Comparison of ENCODE assay signal across 22 cellular contexts in the genomic region with DNA sequence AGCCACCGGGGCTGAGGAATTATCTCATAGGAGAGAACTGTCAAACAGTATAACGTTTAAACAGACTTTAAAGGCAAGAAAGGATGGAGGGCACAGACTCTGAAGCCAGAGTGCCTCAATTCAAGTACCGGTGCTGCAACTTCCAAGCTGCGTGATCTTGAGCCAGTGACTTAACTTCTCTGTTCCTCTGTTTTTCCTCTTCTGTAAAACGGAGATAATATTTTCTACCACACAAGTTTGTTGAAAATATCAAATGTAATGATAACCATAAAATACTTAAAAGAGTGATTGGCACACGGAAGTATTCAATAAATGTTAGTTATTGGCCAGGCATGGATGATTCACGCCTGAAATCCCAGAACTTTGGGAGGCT. TPM values are rescaled to one million over a fixed set of nuclear protein-coding genes. Genes with fewer than 3 reads are reported as not detected.
A peak's percentile ranks its signal among the peaks of the same experiment; 100 is the strongest.
DNase-seq lines count a peak whose midpoint lies in the region; ATAC-seq and TF ChIP-seq lines count a peak whose summit lies in the region.
"Had no signal": no experiment of that assay in that cellular context is flagged by ENCODE, and none has a peak within 500 bp of the region (broad histone marks: within the 10 kb centered on the region; RNA-seq: fewer than 3 reads in every experiment).

No MANE protein-coding gene starts in this region.

- H3K36me3 ChIP-seq in GM23338 (ENCODE audit: insufficient read depth) = no peaks in the 10 kb centered on the region
- H3K36me3 ChIP-seq: esophagus squamous epithelium, upper lobe of left lung had no signal

- H3K27me3 ChIP-seq in GM23338 (ENCODE audit: insufficient read depth) = no peaks in the 10 kb centered on the region
- no peaks in the 10 kb centered on the region for H3K27me3 ChIP-seq in right cardiac atrium (ENCODE audit: control insufficient read depth, insufficient read depth)
- H3K27me3 ChIP-seq: esophagus squamous epithelium, upper lobe of left lung had no signal

- H2AFZ ChIP-seq in GM23338 = peak overlapping the region; percentile 66; the same call in 1 of the 2 replicates

- H3F3A ChIP-seq in GM23338 (replicated peaks; ENCODE audit: low read depth) = no peaks in the 10 kb centered on the region

- H3K27me3 Mint-ChIP-seq in activated T-cell treated with anti-CD3 and anti-CD28 coated beads, Interleukin-2, amount 50 U/mL, for 24 hours = no peaks in the 10 kb centered on the region
- no peaks in the 10 kb centered on the region for H3K27me3 Mint-ChIP-seq in GM23338 (ENCODE audit: insufficient read depth, low read depth, poor library complexity)
- no peaks in the 10 kb centered on the region for H3K27me3 Mint-ChIP-seq in natural killer cell treated with Interleukin-12 subunit alpha and Interleukin-12 subunit beta and Interleukin-15 and Interleukin-18, amount 100 ng/mL, for 72 hours

- H3K4me3 ChIP-seq in GM23338 = no peak overlapping the region
- H3K4me3 ChIP-seq in right cardiac atrium (ENCODE audit: low read length) = no peak overlapping the region
- H3K4me3 ChIP-seq: esophagus squamous epithelium, upper lobe of left lung had no signal

- H3K4me3 Mint-ChIP-seq in activated T-cell treated with anti-CD3 and anti-CD28 coated beads, Interleukin-2, amount 50 U/mL, for 24 hours = peak overlapping the region; percentile 72
- H3K4me3 Mint-ChIP-seq in GM23338 = no peak overlapping the region
- H3K4me3 Mint-ChIP-seq in natural killer cell treated with Interleukin-12 subunit alpha and Interleukin-12 subunit beta and Interleukin-15 and Interleukin-18, amount 100 ng/mL, for 72 hours = peak overlapping the region; percentile 78
- H3K4me3 Mint-ChIP-seq: CD14-positive monocyte had no signal

- H3K4me1 ChIP-seq in GM23338 (ENCODE audit: insufficient read depth) = no peaks in the 10 kb centered on the region; the same call in 1 of the 2 replicates
- H3K4me1 ChIP-seq in right cardiac atrium (ENCODE audit: control insufficient read depth, insufficient read depth, low read length) = peaks cover 6% of the 10 kb centered on the region

- no peaks in the 10 kb centered on the region for H4K20me1 ChIP-seq in GM23338 (replicated peaks; ENCODE audit: insufficient read depth)

- 73% methylated on average over 7 of the region's 7 CpGs for WGBS in right cardiac atrium

- no peak for DNase-seq in activated T-cell treated with anti-CD3 and anti-CD28 coated beads, Interleukin-2, amount 50 U/mL, for 24 hours
- no peak for DNase-seq in activated T-cell treated with anti-CD3 and anti-CD28 coated beads, Interleukin-2, amount 50 U/mL, for 1 hour
- DNase-seq in GM23338 (ENCODE audit: low spot score) = no peak
- DNase-seq in activated naive CD4-positive, alpha-beta T cell treated with anti-CD3 and anti-CD28 coated beads, Interleukin-2, amount 50 U/mL, for 72 hours (ENCODE audit: low spot score in 2 of 2) = no peak
- no peak for DNase-seq in natural killer cell treated with Interleukin-12 subunit alpha and Interleukin-12 subunit beta and Interleukin-15 and Interleukin-18, amount 100 ng/mL, for 72 hours (ENCODE audit: low spot score)
- no peak for DNase-seq in right cardiac atrium
- DNase-seq in GM10248 (ENCODE audit: extremely low spot score) = no peak
- DNase-seq: ACHN; activated CD8-positive, alpha-beta memory T cell treated with anti-CD3 and anti-CD28 coated beads, Interleukin-2, amount 50 U/mL, for 4 hours; DMS79; effector CD4-positive, alpha-beta T cell; esophagus squamous epithelium; Kasumi-1; NCI-H1105; NCI-H524; upper lobe of left lung had no signal

- H3K27ac Mint-ChIP-seq in activated T-cell treated with anti-CD3 and anti-CD28 coated beads, Interleukin-2, amount 50 U/mL, for 24 hours = peak overlapping the region; percentile 99
- no peak overlapping the region for H3K27ac Mint-ChIP-seq in GM23338
- peak overlapping the region; percentile 95 to 98 for H3K27ac Mint-ChIP-seq in activated naive CD4-positive, alpha-beta T cell treated with anti-CD3 and anti-CD28 coated beads, Interleukin-2, amount 50 U/mL, for 72 hours
- peak overlapping the region; percentile 98 to 100 for H3K27ac Mint-ChIP-seq in natural killer cell treated with Interleukin-12 subunit alpha and Interleukin-12 subunit beta and Interleukin-15 and Interleukin-18, amount 100 ng/mL, for 72 hours

- no peaks in the 10 kb centered on the region for H3K79me2 ChIP-seq in GM23338 (replicated peaks; ENCODE audit: insufficient read depth)

- POLR2A ChIA-PET in GM10248 (lab: Yijun Ruan, JAX) = interaction anchor here (0.7 to 1.9 kb wide), 3 partner anchors 13 to 20 kb away, joined by 3 to 7 read pairs (median 6); a partner anchor contains a TSS

- H3K27ac ChIP-seq in GM23338 (ENCODE audit: low read depth) = no peak overlapping the region
- no peak overlapping the region for H3K27ac ChIP-seq in right cardiac atrium (ENCODE audit: low read length)

- CTCF ChIA-PET in GM10248 (lab: Yijun Ruan, JAX) = interaction anchor here (1.3 to 6.0 kb wide), 9 partner anchors 11 to 120 kb away, joined by 4 to 53 read pairs (median 5); a partner anchor contains a TSS

- H3K9me3 ChIP-seq in right cardiac atrium (ENCODE audit: control insufficient read depth, low read length) = no peaks in the 10 kb centered on the region
- H3K9me3 ChIP-seq: esophagus squamous epithelium, upper lobe of left lung had no signal

- peaks cover 87% of the 10 kb centered on the region for H3K4me1 Mint-ChIP-seq in activated T-cell treated with anti-CD3 and anti-CD28 coated beads, Interleukin-2, amount 50 U/mL, for 24 hours (ENCODE audit: low read depth)
- H3K4me1 Mint-ChIP-seq in GM23338 = peaks cover 16% of the 10 kb centered on the region; the same call in 2 of the 3 replicates
- peaks cover 65 to 70% of the 10 kb centered on the region in 2 donors for H3K4me1 Mint-ChIP-seq in natural killer cell treated with Interleukin-12 subunit alpha and Interleukin-12 subunit beta and Interleukin-15 and Interleukin-18, amount 100 ng/mL, for 72 hours (ENCODE audit: low read depth in 2 of 2)

- peaks cover 86% of the 10 kb centered on the region for H3K36me3 Mint-ChIP-seq in activated T-cell treated with anti-CD3 and anti-CD28 coated beads, Interleukin-2, amount 50 U/mL, for 24 hours (ENCODE audit: low read depth)
- H3K36me3 Mint-ChIP-seq in GM23338 (ENCODE audit: low read depth) = no peaks in the 10 kb centered on the region
- H3K36me3 Mint-ChIP-seq in activated naive CD4-positive, alpha-beta T cell treated with anti-CD3 and anti-CD28 coated beads, Interleukin-2, amount 50 U/mL, for 72 hours = peaks cover 19 to 58% of the 10 kb centered on the region in 2 donors
- H3K36me3 Mint-ChIP-seq in natural killer cell treated with Interleukin-12 subunit alpha and Interleukin-12 subunit beta and Interleukin-15 and Interleukin-18, amount 100 ng/mL, for 72 hours = peaks cover 23% of the 10 kb centered on the region

- intact Hi-C loops in right cardiac atrium (cut with DNase I) = no loop called here

- TF ChIP-seq CTCF in GM23338 (conservative IDR thresholded peaks at IDR 0.05; ENCODE audit: low read depth in 2 of 2) = no peak
- no peak for TF ChIP-seq CTCF in GM10248 (IDR thresholded peaks at IDR 0.05; ENCODE audit: control extremely low read depth, extremely low read depth, low read depth, missing control alignments)

- ATAC-seq in GM23338 (no peak), HG03045 (IDR thresholded peaks at IDR 0.05; ENCODE audit: unreplicated experiment) (no peak), right cardiac atrium (no peak)
- no peak for ATAC-seq in activated naive CD4-positive, alpha-beta T cell treated with anti-CD3 and anti-CD28 coated beads, Interleukin-2, amount 50 U/mL, for 72 hours
- ATAC-seq in natural killer cell treated with Interleukin-12 subunit alpha and Interleukin-12 subunit beta and Interleukin-15 and Interleukin-18, amount 100 ng/mL, for 72 hours = no peak
- ATAC-seq: left lobe of liver, Right ventricle myocardium inferior had no signal

- H3K9me2 ChIP-seq in GM23338 (ENCODE audit: insufficient read depth) = no peaks in the 10 kb centered on the region

- H3K9me3 Mint-ChIP-seq in activated T-cell treated with anti-CD3 and anti-CD28 coated beads, Interleukin-2, amount 50 U/mL, for 24 hours = no peaks in the 10 kb centered on the region
- no peaks in the 10 kb centered on the region for H3K9me3 Mint-ChIP-seq in GM23338
- no peaks in the 10 kb centered on the region for H3K9me3 Mint-ChIP-seq in activated naive CD4-positive, alpha-beta T cell treated with anti-CD3 and anti-CD28 coated beads, Interleukin-2, amount 50 U/mL, for 72 hours
- no peaks in the 10 kb centered on the region for H3K9me3 Mint-ChIP-seq in natural killer cell treated with Interleukin-12 subunit alpha and Interleukin-12 subunit beta and Interleukin-15 and Interleukin-18, amount 100 ng/mL, for 72 hours
- H3K9me3 Mint-ChIP-seq: CD14-positive monocyte had no signal

- no peak overlapping the region for H3K4me2 ChIP-seq in GM23338

TF ChIP-seq in GM23338, 12 proteins besides CTCF, POLR2A, EP300 and RAD21 (continues in another document):
- TF ChIP-seq NANOG (IDR thresholded peaks at IDR 0.05; ENCODE audit: borderline replicate concordance) = no peak

RNA-seq across cellular contexts. Expression of a gene that starts 18.2 kb away (rescaled TPM):
- total RNA-seq in GM23338 (2014; rRNA removed; shearing (Covaris generic)) = not detected in 2 replicates
- polyA plus RNA-seq in GM23338 (2016; fragmentation: Nextera tagmentation; extraction: Ambion mirVana) = not detected in 2 replicates
- total RNA-seq in activated naive CD4-positive, alpha-beta T cell treated with anti-CD3 and anti-CD28 coated beads, Interleukin-2, amount 50 U/mL, for 72 hours = 100 to 1,000 TPM in 1 of 2 donors, 10 to 100 TPM in 1; 93.6 to 165 TPM
- 100 to 1,000 TPM; 219 to 220 TPM for total RNA-seq in natural killer cell treated with Interleukin-12 subunit alpha and Interleukin-12 subunit beta and Interleukin-15 and Interleukin-18, amount 100 ng/mL, for 72 hours
- total RNA-seq in right cardiac atrium = 1 to 10 TPM in 1 of 4 donors, under 1 TPM in 2, not detected in 1; 0.53 to 3.0 (median 0.54) TPM
- polyA plus RNA-seq in right cardiac atrium = 0.91 TPM
- total RNA-seq: glomerular endothelial cell, renal cortical epithelial cell had no signal

RNA-seq across cellular contexts. Expression of a gene that starts 38.0 kb away (rescaled TPM):
- total RNA-seq in GM23338 (2014; rRNA removed; shearing (Covaris generic)) = 3.1 and 3.3 TPM in 2 replicates
- polyA plus RNA-seq in GM23338 (2016; fragmentation: Nextera tagmentation; extraction: Ambion mirVana) = 1.4 and 3.4 TPM in 2 replicates
- 10 to 100 TPM; 11.6 to 18.3 TPM for total RNA-seq in activated naive CD4-positive, alpha-beta T cell treated with anti-CD3 and anti-CD28 coated beads, Interleukin-2, amount 50 U/mL, for 72 hours
- 10 to 100 TPM in 1 of 2 donors, 1 to 10 TPM in 1; 5.3 to 21.2 TPM for total RNA-seq in natural killer cell treated with Interleukin-12 subunit alpha and Interleukin-12 subunit beta and Interleukin-15 and Interleukin-18, amount 100 ng/mL, for 72 hours
- total RNA-seq in right cardiac atrium = 1 to 10 TPM; 4.1 to 8.1 (median 6.3) TPM
- polyA plus RNA-seq in right cardiac atrium = 1.3 TPM

Comparison
In these comparisons a context has a peak if more than half of its experiments do, and no peak if none do; other contexts are left out.
1. RNA of a gene that starts 18.2 kb away (total RNA-seq): 219 to 220 TPM in natural killer cell treated with Interleukin-12 subunit alpha and Interleukin-12 subunit beta and Interleukin-15 and Interleukin-18, amount 100 ng/mL, for 72 hours and 93.6 to 165 TPM in activated naive CD4-positive, alpha-beta T cell treated with anti-CD3 and anti-CD28 coated beads, Interleukin-2, amount 50 U/mL, for 72 hours; 0.53 to 3.0 TPM in right cardiac atrium and not detected in GM23338; every median in the first group is over 10 times any median in the second.